ENCODE assay signal across 8 cellular contexts in genomic region chr5:10607023-10607665, GRCh38.
DNase-seq lines count a peak whose midpoint lies in the region; ATAC-seq and TF ChIP-seq lines count a peak whose summit lies in the region.

No MANE protein-coding gene starts in this region.

- peaks cover 26% of the 10 kb centered on the region for H3K4me1 Mint-ChIP-seq in dendritic cell treated with granulocyte-macrophage colony-stimulating factor and Interleukin-4, amounts not matched to agents 40 ng/mL and 50 ng/mL, for 4 days (ENCODE audit: low read depth)
- H3K4me1 Mint-ChIP-seq in nephron progenitor cell: peaks cover 24% of the 10 kb centered on the region

- peaks cover 10% of the 10 kb centered on the region for H3K27me3 Mint-ChIP-seq in dendritic cell treated with granulocyte-macrophage colony-stimulating factor and Interleukin-4, amounts not matched to agents 40 ng/mL and 50 ng/mL, for 4 days
- peaks cover 8% of the 10 kb centered on the region for H3K27me3 Mint-ChIP-seq in nephron progenitor cell (ENCODE audit: low read depth, poor library complexity)

- H3K9me3 Mint-ChIP-seq in dendritic cell treated with granulocyte-macrophage colony-stimulating factor and Interleukin-4, amounts not matched to agents 40 ng/mL and 50 ng/mL, for 4 days: no peaks in the 10 kb centered on the region
- no peaks in the 10 kb centered on the region for H3K9me3 Mint-ChIP-seq in nephron progenitor cell

- peak overlapping the region; percentile 67 to 79 (median 73); a peak in 21 of 22 replicates for H3K9ac ChIP-seq in BLaER1 treated with 17β-estradiol and CSF1 and Interleukin-3, amounts not matched to agents 10 nM and 100 nM

- H3K36me3 Mint-ChIP-seq in dendritic cell treated with granulocyte-macrophage colony-stimulating factor and Interleukin-4, amounts not matched to agents 40 ng/mL and 50 ng/mL, for 4 days (ENCODE audit: low read depth): no peaks in the 10 kb centered on the region
- no peaks in the 10 kb centered on the region for H3K36me3 Mint-ChIP-seq in nephron progenitor cell (ENCODE audit: low read depth)

- peaks cover 0 to 28% (median 0%) of the 10 kb centered on the region in 11 experiments; a peak in 9 of 22 replicates for H3K36me3 ChIP-seq in BLaER1 treated with 17β-estradiol and CSF1 and Interleukin-3, amounts not matched to agents 10 nM and 100 nM

- H3K4me2 ChIP-seq in BLaER1 treated with 17β-estradiol and CSF1 and Interleukin-3, amounts not matched to agents 10 nM and 100 nM: peak overlapping the region; percentile 77 to 90 (median 84)

- H3K4me3 ChIP-seq in BLaER1 treated with 17β-estradiol and CSF1 and Interleukin-3, amounts not matched to agents 10 nM and 100 nM: peak overlapping the region; percentile 13 to 46 (median 40); a peak in 16 of 20 replicates

- H3K4me3 Mint-ChIP-seq in dendritic cell treated with granulocyte-macrophage colony-stimulating factor and Interleukin-4, amounts not matched to agents 40 ng/mL and 50 ng/mL, for 4 days: no peak overlapping the region
- H3K4me3 Mint-ChIP-seq in nephron progenitor cell: peak overlapping the region; percentile 68

- ATAC-seq in GM18909 (IDR thresholded peaks at IDR 0.05; ENCODE audit: poor library complexity, unreplicated experiment): peak; percentile 89
- peak; percentile 88 for ATAC-seq in HG03064 (IDR thresholded peaks at IDR 0.05; ENCODE audit: low read depth, unreplicated experiment)

- H4K20me1 ChIP-seq in BLaER1 treated with 17β-estradiol and CSF1 and Interleukin-3, amounts not matched to agents 10 nM and 100 nM: peaks cover 0 to 32% (median 0%) of the 10 kb centered on the region in 11 experiments; a peak in 7 of 22 replicates

- H3K27me3 ChIP-seq in BLaER1 treated with 17β-estradiol and CSF1 and Interleukin-3, amounts not matched to agents 10 nM and 100 nM: no peaks in the 10 kb centered on the region

- H3K9me3 ChIP-seq in BLaER1 treated with 17β-estradiol and CSF1 and Interleukin-3, amounts not matched to agents 10 nM and 100 nM (replicated peaks in 1 of 11): peaks cover 0 to 4% (median 0%) of the 10 kb centered on the region in 11 experiments; a peak in 1 of 22 replicates

- TF ChIP-seq CTCF in nephron progenitor cell (IDR thresholded peaks at IDR 0.05): no peak

- peak overlapping the region; percentile 76 to 90 (median 83) for H3K27ac ChIP-seq in BLaER1 treated with 17β-estradiol and CSF1 and Interleukin-3, amounts not matched to agents 10 nM and 100 nM

- peaks cover 27 to 82% (median 66%) of the 10 kb centered on the region in 10 experiments for H3K4me1 ChIP-seq in BLaER1 treated with 17β-estradiol and CSF1 and Interleukin-3, amounts not matched to agents 10 nM and 100 nM

- DNase-seq in NCI-H748 treated with DMSO at 0.1 percent for 48 hours (lab: John Stamatoyannopoulos, UW) (peak; percentile 38), nephron progenitor cell (peak; percentile 33), T1000 (lab: John Stamatoyannopoulos, UW) (no peak), HCEC 1CT (no peak)

- peak overlapping the region; percentile 70 for H3K27ac Mint-ChIP-seq in dendritic cell treated with granulocyte-macrophage colony-stimulating factor and Interleukin-4, amounts not matched to agents 40 ng/mL and 50 ng/mL, for 4 days
- H3K27ac Mint-ChIP-seq in nephron progenitor cell: no peak overlapping the region

- intact Hi-C loops in dendritic cell treated with granulocyte-macrophage colony-stimulating factor and Interleukin-4, amounts not matched to agents 40 ng/mL and 50 ng/mL, for 4 days (cut with micrococcal nuclease): no loop called here

Comparison
In these comparisons a context has a peak if more than half of its experiments do, and no peak if none do; other contexts are left out.
1. DNase-seq: peak in NCI-H748 treated with DMSO at 0.1 percent for 48 hours (single experiment) and nephron progenitor cell (single experiment); none in T1000 (single experiment) and HCEC 1CT (single experiment).